In genomic region chr5:1880377-1881272, GRCh38 we compare ENCODE assay signal across 30 cellular contexts. TPM values are rescaled to one million over a fixed set of nuclear protein-coding genes. Genes with fewer than 3 reads are reported as not detected.
DNase-seq lines count a peak whose midpoint lies in the region; ATAC-seq and TF ChIP-seq lines count a peak whose summit lies in the region.
"Had no signal": no experiment of that assay in that cellular context is flagged by ENCODE, and none has a peak within 500 bp of the region (broad histone marks: within the 10 kb centered on the region; RNA-seq: fewer than 3 reads in every experiment).

No MANE protein-coding gene starts in this region.

- H3K36me3 ChIP-seq in GM23338 (ENCODE audit: insufficient read depth) (no peaks in the 10 kb centered on the region), SK-N-SH (replicated peaks in 1 of 2; ENCODE audit: control insufficient read depth in 1 of 2, insufficient read depth in 2 of 2, low read length in 1 of 2) (no peaks in the 10 kb centered on the region)
- H3K36me3 ChIP-seq: transverse colon had no signal

- TF ChIP-seq RAD21 in SK-N-SH (IDR thresholded peaks at IDR 0.05; ENCODE audit: low read length), result no peak

- peak overlapping the region; percentile 34; the same call in 1 of the 2 replicates for H3K4me3 ChIP-seq in GM23338
- H3K4me3 ChIP-seq in SK-N-SH (ENCODE audit: low read depth in 2 of 2, low read length in 1 of 2), result no peak overlapping the region
- H3K4me3 ChIP-seq: GM23248, lung, transverse colon had no signal

- peaks cover 43% of the 10 kb centered on the region for H3K4me1 ChIP-seq in GM23338 (ENCODE audit: insufficient read depth)
- no peaks in the 10 kb centered on the region for H3K4me1 ChIP-seq in SK-N-SH (ENCODE audit: control insufficient read depth in 1 of 2, insufficient read depth in 2 of 2, low read depth in 1 of 2, low read length in 1 of 2)
- H3K4me1 ChIP-seq: Caco-2 had no signal

- 11% methylated on average over 17 of the region's 26 CpGs for WGBS in SK-N-SH (ENCODE audit: low lambda C conversion rate)

- CTCF ChIA-PET in activated CD4-positive, alpha-beta memory T cell treated with anti-CD3 and anti-CD28 coated beads, Interleukin-2, amount 10 ng/mL, durations not matched to agents 7 days and 5 days (lab: Charles Lee), result no interaction called here
- CTCF ChIA-PET in SK-N-SH (lab: Yijun Ruan, JAX), result no interaction called here

- H3K9me3 Mint-ChIP-seq in GM23338, result peaks cover 7% of the 10 kb centered on the region; the same call in 2 of the 3 replicates
- no peaks in the 10 kb centered on the region for H3K9me3 Mint-ChIP-seq in neural crest cell
- H3K9me3 Mint-ChIP-seq in activated CD4-positive, alpha-beta memory T cell treated with anti-CD3 and anti-CD28 coated beads, Interleukin-2, amount 10 ng/mL, durations not matched to agents 7 days and 5 days, result no peaks in the 10 kb centered on the region
- H3K9me3 Mint-ChIP-seq: T-helper 2 cell treated with Interferon-gamma antibody and Interleukin-4, amounts not matched to agents 5 μg/mL and 100 μg/mL, for 36 hours had no signal

- TF ChIP-seq EP300 in SK-N-SH (IDR thresholded peaks at IDR 0.05; ENCODE audit: borderline replicate concordance in 1 of 2, low read depth in 1 of 2, low read length in 1 of 2), result no peak

- no peak overlapping the region for H3K27ac Mint-ChIP-seq in GM23338
- no peak overlapping the region for H3K27ac Mint-ChIP-seq in T-helper 17 cell
- H3K27ac Mint-ChIP-seq in neural crest cell (ENCODE audit: unreplicated experiment), result no peak overlapping the region
- H3K27ac Mint-ChIP-seq in activated CD4-positive, alpha-beta memory T cell treated with anti-CD3 and anti-CD28 coated beads, Interleukin-2, amount 10 ng/mL, durations not matched to agents 7 days and 5 days, result no peak overlapping the region
- H3K27ac Mint-ChIP-seq: nephron; T-helper 2 cell treated with Interferon-gamma antibody and Interleukin-4, amounts not matched to agents 5 μg/mL and 100 μg/mL, for 36 hours had no signal

- H3K27ac ChIP-seq in GM23338 (ENCODE audit: low read depth) (no peak overlapping the region), SK-N-SH (ENCODE audit: low read depth in 2 of 2, low read length in 1 of 2) (no peak overlapping the region)
- H3K27ac ChIP-seq: GM23248, transverse colon had no signal

- H3K9me3 ChIP-seq in T-helper 17 cell (ENCODE audit: control insufficient read depth, low read length, poor library complexity, severe bottlenecking) (no peaks in the 10 kb centered on the region), SK-N-SH (no peaks in the 10 kb centered on the region)
- H3K9me3 ChIP-seq: transverse colon had no signal

- TF ChIP-seq CTCF in GM23338 (conservative IDR thresholded peaks at IDR 0.05; ENCODE audit: low read depth in 2 of 2) (no peak), neural crest cell (conservative IDR thresholded peaks at IDR 0.05) (no peak), SK-N-SH (IDR thresholded peaks at IDR 0.05) (no peak)

- peak overlapping the region; percentile 57; the same call in 2 of the 3 replicates for H3K4me3 Mint-ChIP-seq in GM23338
- H3K4me3 Mint-ChIP-seq in T-helper 17 cell, result peak overlapping the region; percentile 57
- peak overlapping the region; percentile 41 for H3K4me3 Mint-ChIP-seq in neural crest cell
- no peak overlapping the region for H3K4me3 Mint-ChIP-seq in activated CD4-positive, alpha-beta memory T cell treated with anti-CD3 and anti-CD28 coated beads, Interleukin-2, amount 10 ng/mL, durations not matched to agents 7 days and 5 days
- H3K4me3 Mint-ChIP-seq: T-helper 2 cell treated with Interferon-gamma antibody and Interleukin-4, amounts not matched to agents 5 μg/mL and 100 μg/mL, for 36 hours had no signal

- DNase-seq in NCI-H82 (lab: John Stamatoyannopoulos, UW), result peak; percentile 49
- no peak for DNase-seq in NCI-H82 treated with DMSO at 0.1 percent for 48 hours (lab: John Stamatoyannopoulos, UW; ENCODE audit: unreplicated experiment)
- DNase-seq in GM23338 (ENCODE audit: low spot score), result peak; percentile 92
- no peak for DNase-seq in T-helper 17 cell
- no peak for DNase-seq in neural crest cell (ENCODE audit: low read depth, low spot score)
- no peak for DNase-seq in activated T-cell treated with anti-CD3 and anti-CD28 coated beads for 4 hours
- no peak for DNase-seq in activated CD4-positive, alpha-beta memory T cell treated with anti-CD3 and anti-CD28 coated beads, Interleukin-2, amount 10 ng/mL, durations not matched to agents 7 days and 5 days
- DNase-seq in SK-N-SH, result no peak
- DNase-seq: activated CD4-positive, alpha-beta T cell treated with anti-CD3 and anti-CD28 coated beads for 48 hours; activated naive CD4-positive, alpha-beta T cell treated with anti-CD3 and anti-CD28 coated beads, Interleukin-2, amount 50 U/mL, for 16 hours; amniotic stem cell; Caco-2; effector memory CD4-positive, alpha-beta T cell; GM23248; IMR-90; kidney glomerular epithelial cell; NCI-H1092 treated with DMSO at 0.1 percent for 48 hours; NCI-H2029; NCI-H2227 treated with DMSO at 0.1 percent for 48 hours; NCI-H774; RPMI8226; transverse colon had no signal

- peak; percentile 0 for ATAC-seq in GM23338
- no peak for ATAC-seq in T-helper 17 cell
- ATAC-seq: right cardiac atrium, SK-N-SH treated with all-trans-retinoic acid at 6 μM for 48 hours had no signal

- H3K79me2 ChIP-seq in GM23338 (replicated peaks; ENCODE audit: insufficient read depth) (no peaks in the 10 kb centered on the region), SK-N-SH (ENCODE audit: insufficient read depth) (no peaks in the 10 kb centered on the region)

- H3K4me1 Mint-ChIP-seq in GM23338 (peaks cover 34% of the 10 kb centered on the region), T-helper 17 cell (peaks cover 18% of the 10 kb centered on the region), neural crest cell (peaks cover 19% of the 10 kb centered on the region)
- H3K4me1 Mint-ChIP-seq in activated CD4-positive, alpha-beta memory T cell treated with anti-CD3 and anti-CD28 coated beads, Interleukin-2, amount 10 ng/mL, durations not matched to agents 7 days and 5 days, result peaks cover 4% of the 10 kb centered on the region

- POLR2A ChIA-PET in activated CD4-positive, alpha-beta memory T cell treated with anti-CD3 and anti-CD28 coated beads, Interleukin-2, amount 10 ng/mL, durations not matched to agents 7 days and 5 days (lab: Charles Lee), result no interaction called here
- POLR2A ChIA-PET in SK-N-SH (lab: Yijun Ruan, JAX), result no interaction called here

- peaks cover 3% of the 10 kb centered on the region; the same call in 1 of the 3 replicates for H3K36me3 Mint-ChIP-seq in GM23338 (ENCODE audit: low read depth)
- H3K36me3 Mint-ChIP-seq in T-helper 17 cell (ENCODE audit: low read depth), result peaks cover 5% of the 10 kb centered on the region
- H3K36me3 Mint-ChIP-seq in neural crest cell (ENCODE audit: low read depth), result no peaks in the 10 kb centered on the region
- H3K36me3 Mint-ChIP-seq in activated CD4-positive, alpha-beta memory T cell treated with anti-CD3 and anti-CD28 coated beads, Interleukin-2, amount 10 ng/mL, durations not matched to agents 7 days and 5 days (ENCODE audit: low read depth), result peaks cover 10% of the 10 kb centered on the region

- H3K27me3 Mint-ChIP-seq in GM23338 (ENCODE audit: insufficient read depth, low read depth, poor library complexity), result peaks cover 89% of the 10 kb centered on the region
- peaks cover 55% of the 10 kb centered on the region for H3K27me3 Mint-ChIP-seq in T-helper 17 cell
- H3K27me3 Mint-ChIP-seq in neural crest cell (ENCODE audit: low read depth), result peaks cover 88% of the 10 kb centered on the region
- H3K27me3 Mint-ChIP-seq in activated CD4-positive, alpha-beta memory T cell treated with anti-CD3 and anti-CD28 coated beads, Interleukin-2, amount 10 ng/mL, durations not matched to agents 7 days and 5 days, result peaks cover 58% of the 10 kb centered on the region

- H2AFZ ChIP-seq in GM23338 (no peak overlapping the region), SK-N-SH (ENCODE audit: low read depth) (no peak overlapping the region)
- H2AFZ ChIP-seq: GM23248 had no signal

- H3F3A ChIP-seq in GM23338 (replicated peaks; ENCODE audit: low read depth) (peaks cover 9% of the 10 kb centered on the region; the same call in 1 of the 2 replicates), SK-N-SH (replicated peaks; ENCODE audit: insufficient read depth) (no peaks in the 10 kb centered on the region)

- H3K9me2 ChIP-seq in GM23338 (ENCODE audit: insufficient read depth) (no peaks in the 10 kb centered on the region), SK-N-SH (no peaks in the 10 kb centered on the region)

- peak overlapping the region; percentile 65 for H3K4me2 ChIP-seq in GM23338
- no peak overlapping the region for H3K4me2 ChIP-seq in SK-N-SH

- peaks cover 6% of the 10 kb centered on the region; the same call in 1 of the 2 replicates for H4K20me1 ChIP-seq in GM23338 (replicated peaks; ENCODE audit: insufficient read depth)
- 0 out of 2 replicates have a peak, but pooled peaks cover 8% of the 10 kb centered on the region for H4K20me1 ChIP-seq in SK-N-SH (ENCODE audit: insufficient read depth)

- H3K9ac ChIP-seq in SK-N-SH, result no peak overlapping the region
- H3K9ac ChIP-seq: GM23248 had no signal

- H3K27me3 ChIP-seq in GM23338 (ENCODE audit: insufficient read depth) (peaks cover 100% of the 10 kb centered on the region), SK-N-SH (ENCODE audit: insufficient read depth) (peaks cover 92% of the 10 kb centered on the region)

TF ChIP-seq in GM23338, 12 proteins besides CTCF, POLR2A, EP300 and RAD21:
- TF ChIP-seq EZH2 (IDR thresholded peaks at IDR 0.05; ENCODE audit: low read depth, unreplicated experiment) (peak; percentile 86), ZNF331 (CRISPR knock-in tag; IDR thresholded peaks at IDR 0.05; ENCODE audit: low read depth) (no peak), EZH2phosphoT487 (IDR thresholded peaks at IDR 0.05; ENCODE audit: unreplicated experiment) (peak; percentile 64)

TF ChIP-seq in SK-N-SH, 30 proteins besides CTCF, POLR2A, EP300 and RAD21 (continues in another document):
- TF ChIP-seq JUND (IDR thresholded peaks at IDR 0.05), result no peak

RNA-seq across cellular contexts. Expression of gene IRX4, which starts 2.1 kb away (rescaled TPM):
- 1.7 and 2.8 TPM in 2 replicates for total RNA-seq in GM23338 (2014; rRNA removed; shearing (Covaris generic))
- polyA plus RNA-seq in GM23338 (2016; fragmentation: Nextera tagmentation; extraction: Ambion mirVana) (0.70 and 0.82 TPM in 2 replicates), SK-N-SH (2012; rRNA removed) (not detected in 2 replicates)
- total RNA-seq in T-helper 17 cell (not detected), neural crest cell (0.28 and 0.77 TPM in 2 replicates)
- total RNA-seq in activated CD4-positive, alpha-beta memory T cell treated with anti-CD3 and anti-CD28 coated beads, Interleukin-2, amount 10 ng/mL, durations not matched to agents 7 days and 5 days, result not detected
- polyA plus RNA-seq in SK-N-SH (2012; cell fraction: cytosol; rRNA removed), result not detected in 2 replicates
- polyA plus RNA-seq in SK-N-SH (2012; cell fraction: nucleus; rRNA removed), result not detected in 2 replicates
- total RNA-seq: Caco-2, fibroblast of villous mesenchyme, GM23248, IMR-90, lung, mononuclear cell, transverse colon had no signal
- polyA plus RNA-seq: BJ, GM23248, IMR-90, right cardiac atrium had no signal

Comparison
In these comparisons a context has a peak if more than half of its experiments do, and no peak if none do; other contexts are left out.
1. DNase-seq: peak in NCI-H82 (single experiment) and GM23338 (single experiment); none in NCI-H82 treated with DMSO at 0.1 percent for 48 hours (single experiment), T-helper 17 cell (0 of 3), neural crest cell (single experiment), activated T-cell treated with anti-CD3 and anti-CD28 coated beads for 4 hours (single experiment), activated CD4-positive, alpha-beta memory T cell treated with anti-CD3 and anti-CD28 coated beads, Interleukin-2, amount 10 ng/mL, durations not matched to agents 7 days and 5 days (single experiment) and SK-N-SH (single experiment).